21 cellular contexts compared by ENCODE assay signal in genomic region chr3:193165431-193166120, GRCh38.
"Had no signal": no experiment of that assay in that cellular context is flagged by ENCODE, and none has a peak within 500 bp of the region (broad histone marks: within the 10 kb centered on the region; RNA-seq: fewer than 3 reads in every experiment).

No MANE protein-coding gene starts in this region.

- H3K4me1 Mint-ChIP-seq: IgD-negative memory B cell had no signal

- H3K36me3 Mint-ChIP-seq: IgD-negative memory B cell had no signal

- H3K4me3 ChIP-seq: K562, SJSA1, SK-N-MC had no signal

- H3K36me3 ChIP-seq: SJSA1 had no signal

- DNase-seq: MV-4-11, NCI-H1048, NCI-H1105, NCI-H1417, NCI-H146, NCI-H1694 treated with DMSO at 0.1 percent for 48 hours, NCI-H1930, NCI-H2081, NCI-H2107, NCI-H345, NCI-H446 treated with DMSO at 0.1 percent for 48 hours, NCI-H510A treated with DMSO at 0.1 percent for 48 hours, NCI-H69, Right ventricle myocardium superior, RPMI8226, SIG-M5 had no signal

- H3K9me3 ChIP-seq: SJSA1 had no signal

- ATAC-seq: K562 had no signal

- H3K9ac ChIP-seq: KMS-11 had no signal

- H3K27ac Mint-ChIP-seq: IgD-negative memory B cell had no signal

- H3K27me3 Mint-ChIP-seq: IgD-negative memory B cell had no signal

- H3K4me1 ChIP-seq: SJSA1 had no signal

- H3K4me3 Mint-ChIP-seq: IgD-negative memory B cell had no signal

- H3K27ac ChIP-seq: KMS-11, SJSA1, SK-N-MC had no signal

- H3K27me3 ChIP-seq: SJSA1 had no signal

- H3K4me2 ChIP-seq: KMS-11 had no signal

- H3K9me3 Mint-ChIP-seq: IgD-negative memory B cell had no signal
